Comparison of ENCODE assay signal across 7 cellular contexts in the genomic region with DNA sequence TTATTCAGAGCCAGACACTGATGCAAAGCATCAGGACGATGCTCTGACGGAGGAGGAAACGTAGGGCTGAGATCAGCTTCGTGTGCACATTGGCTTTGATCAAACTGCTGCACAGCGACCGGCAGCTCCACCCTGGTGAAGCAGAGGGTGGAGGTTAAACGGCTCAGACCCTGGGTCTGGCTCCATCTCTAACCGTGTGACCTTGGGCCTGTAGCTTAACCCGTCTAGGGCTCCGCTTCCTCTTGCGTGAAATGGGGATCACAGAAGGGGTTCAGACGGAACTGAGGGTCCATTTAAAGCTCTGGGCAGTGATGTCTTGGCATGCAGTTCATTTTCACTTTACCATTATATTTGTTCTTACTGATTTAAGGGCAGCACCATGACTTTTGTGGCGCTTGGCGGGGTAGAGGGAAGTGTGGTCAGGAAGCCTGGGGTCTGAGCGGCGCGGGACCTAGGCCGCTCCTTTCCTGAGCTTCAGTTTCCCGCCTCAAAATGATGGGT. TPM values are rescaled to one million over a fixed set of nuclear protein-coding genes. Genes with fewer than 3 reads are reported as not detected.
DNase-seq lines count a peak whose midpoint lies in the region; ATAC-seq, FAIRE-seq and TF ChIP-seq lines count a peak whose summit lies in the region.

No MANE protein-coding gene starts in this region.

- H3K36me3 ChIP-seq in heart left ventricle (peaks cover 0 to 20% (median 3%) of the 10 kb centered on the region in 9 donors), rectal smooth muscle tissue (ENCODE audit: control insufficient read depth, insufficient read depth, low read length) (no peaks in the 10 kb centered on the region)

- intact Hi-C loops in heart left ventricle (cut with DNase I) = no loop called here

- WGBS in heart left ventricle, 4 donors = 5 to 8% (median 6%) methylated on average over 19 of the region's 19 CpGs

- no peak for TF ChIP-seq CTCF in heart left ventricle (IDR thresholded peaks at IDR 0.05)

- H3K4me3 ChIP-seq in heart left ventricle (peak overlapping the region; percentile 70 to 97 (median 80)), rectal smooth muscle tissue (ENCODE audit: low read length) (peak overlapping the region; percentile 92)

- peak; percentile 21 for ATAC-seq in HG02571 (IDR thresholded peaks at IDR 0.05; ENCODE audit: unreplicated experiment)
- peak; percentile 18 to 44 (median 24) for ATAC-seq in heart left ventricle

- no peaks in the 10 kb centered on the region for H3K27me3 ChIP-seq in heart left ventricle
- H3K27me3 ChIP-seq in rectal smooth muscle tissue (ENCODE audit: control insufficient read depth, insufficient read depth, low read length) = no peaks in the 10 kb centered on the region

- H3K9ac ChIP-seq in rectal smooth muscle tissue (ENCODE audit: low read length) = peak overlapping the region; percentile 74

- DNase-seq in GM12892 (ENCODE audit: insufficient read length) (peak; percentile 24), NOMO-1 treated with DMSO at 0.1 percent for 48 hours (lab: John Stamatoyannopoulos, UW; ENCODE audit: unreplicated experiment) (peak; percentile 48), heart left ventricle (no peak), NCI-H187 (lab: John Stamatoyannopoulos, UW) (no peak)
- peak; percentile 6 for DNase-seq in activated T-helper 9 cell treated with anti-CD3 and anti-CD28 coated beads, Interleukin-2, amount 50 U/mL, for 16 hours (ENCODE audit: low read depth)

- FAIRE-seq in GM12892 (lab: Jason Lieb, UNC) = peak; percentile 60

- H3K27ac ChIP-seq in heart left ventricle (peak overlapping the region in 9 of 12 donors; percentile 41 to 85 (median 51)), rectal smooth muscle tissue (ENCODE audit: low read depth, low read length) (no peak overlapping the region)

- H3K9me3 ChIP-seq in heart left ventricle = no peaks in the 10 kb centered on the region

- TF ChIP-seq POLR2A in GM12892 (IDR thresholded peaks at IDR 0.05; ENCODE audit: low read depth, low read length) (peak; percentile 14; the same call in 1 of the 2 replicates), heart left ventricle (IDR thresholded peaks at IDR 0.05) (no peak)

- H3K4me1 ChIP-seq in heart left ventricle (peaks cover 0 to 21% (median 9%) of the 10 kb centered on the region in 12 donors), rectal smooth muscle tissue (ENCODE audit: control insufficient read depth, insufficient read depth, low read length) (no peaks in the 10 kb centered on the region)

RNA-seq across cellular contexts. Expression of gene RBL1, which starts 0.6 kb away (rescaled TPM):
- polyA plus RNA-seq in GM12892 (2012; ENCODE audit: missing spikeins) = 9.4 TPM
- total RNA-seq in heart left ventricle = 1 to 10 TPM; 2.0 to 6.7 (median 4.3) TPM
- polyA plus RNA-seq in heart left ventricle = 1 to 10 TPM; 1.0 to 1.7 TPM

Comparison
In these comparisons a context has a peak if more than half of its experiments do, and no peak if none do; other contexts are left out.
1. DNase-seq: peak in GM12892 (single experiment), NOMO-1 treated with DMSO at 0.1 percent for 48 hours (single experiment) and activated T-helper 9 cell treated with anti-CD3 and anti-CD28 coated beads, Interleukin-2, amount 50 U/mL, for 16 hours (single experiment); none in heart left ventricle (0 of 5) and NCI-H187 (0 of 2).